13 cellular contexts compared by ENCODE assay signal in genomic region chr5:106759581-106759980, GRCh38.
DNase-seq lines count a peak whose midpoint lies in the region; ATAC-seq and TF ChIP-seq lines count a peak whose summit lies in the region.
"Had no signal": no experiment of that assay in that cellular context is flagged by ENCODE, and none has a peak within 500 bp of the region (broad histone marks: within the 10 kb centered on the region; RNA-seq: fewer than 3 reads in every experiment).

No MANE protein-coding gene starts in this region.

- H3K27ac ChIP-seq in lung (ENCODE audit: low read depth in 1 of 2, low read length in 1 of 2) = no peak overlapping the region
- H3K27ac ChIP-seq: dorsolateral prefrontal cortex had no signal

- H3K27me3 Mint-ChIP-seq in natural killer cell treated with Interleukin-12 subunit alpha and Interleukin-12 subunit beta and Interleukin-15 and Interleukin-18, amount 100 ng/mL, for 72 hours = peaks cover 0 to 7% of the 10 kb centered on the region in 2 donors
- H3K27me3 Mint-ChIP-seq: stimulated activated naive B cell treated with anti-CD40 and anti-IgM and Interleukin-4, amounts not matched to agents 10 μg/mL and 1 μg/mL and 100 μg/mL, for 72 hours had no signal

- no peaks in the 10 kb centered on the region for H3K4me1 Mint-ChIP-seq in natural killer cell treated with Interleukin-12 subunit alpha and Interleukin-12 subunit beta and Interleukin-15 and Interleukin-18, amount 100 ng/mL, for 72 hours (ENCODE audit: low read depth in 2 of 2)
- H3K4me1 Mint-ChIP-seq: stimulated activated naive B cell treated with anti-CD40 and anti-IgM and Interleukin-4, amounts not matched to agents 10 μg/mL and 1 μg/mL and 100 μg/mL, for 72 hours had no signal

- no peaks in the 10 kb centered on the region for H3K9me3 Mint-ChIP-seq in natural killer cell treated with Interleukin-12 subunit alpha and Interleukin-12 subunit beta and Interleukin-15 and Interleukin-18, amount 100 ng/mL, for 72 hours
- H3K9me3 Mint-ChIP-seq: stimulated activated naive B cell treated with anti-CD40 and anti-IgM and Interleukin-4, amounts not matched to agents 10 μg/mL and 1 μg/mL and 100 μg/mL, for 72 hours; WTC11 had no signal

- H3K4me3 ChIP-seq in cardiac fibroblast (replicated peaks in 1 of 2; ENCODE audit: low read depth in 2 of 2, low read length in 2 of 2) (no peak overlapping the region), lung (no peak overlapping the region)
- H3K4me3 ChIP-seq: dorsolateral prefrontal cortex had no signal

- H3K4me1 ChIP-seq in lung (ENCODE audit: control insufficient read depth in 2 of 2, insufficient read depth in 2 of 2, low read length in 2 of 2) = no peaks in the 10 kb centered on the region

- H3K9me3 ChIP-seq in lung (ENCODE audit: control insufficient read depth in 2 of 2, insufficient read depth in 1 of 2, low read length in 1 of 2) = no peaks in the 10 kb centered on the region

- WGBS in lung, 2 donors = 48 to 53% methylated on average over 3 of the region's 3 CpGs

- H3K36me3 Mint-ChIP-seq in natural killer cell treated with Interleukin-12 subunit alpha and Interleukin-12 subunit beta and Interleukin-15 and Interleukin-18, amount 100 ng/mL, for 72 hours = no peaks in the 10 kb centered on the region
- H3K36me3 Mint-ChIP-seq: stimulated activated naive B cell treated with anti-CD40 and anti-IgM and Interleukin-4, amounts not matched to agents 10 μg/mL and 1 μg/mL and 100 μg/mL, for 72 hours; WTC11 had no signal

- no peak overlapping the region for H3K4me3 Mint-ChIP-seq in natural killer cell treated with Interleukin-12 subunit alpha and Interleukin-12 subunit beta and Interleukin-15 and Interleukin-18, amount 100 ng/mL, for 72 hours
- H3K4me3 Mint-ChIP-seq: stimulated activated naive B cell treated with anti-CD40 and anti-IgM and Interleukin-4, amounts not matched to agents 10 μg/mL and 1 μg/mL and 100 μg/mL, for 72 hours; WTC11 had no signal

- no peak overlapping the region for H3K27ac Mint-ChIP-seq in natural killer cell treated with Interleukin-12 subunit alpha and Interleukin-12 subunit beta and Interleukin-15 and Interleukin-18, amount 100 ng/mL, for 72 hours
- H3K27ac Mint-ChIP-seq: stimulated activated naive B cell treated with anti-CD40 and anti-IgM and Interleukin-4, amounts not matched to agents 10 μg/mL and 1 μg/mL and 100 μg/mL, for 72 hours; WTC11 had no signal

- ATAC-seq in lung (ENCODE audit: insufficient read depth, low FRiP score) = no peak
- ATAC-seq in GM21576 (IDR thresholded peaks at IDR 0.05; ENCODE audit: unreplicated experiment) = no peak
- ATAC-seq in natural killer cell treated with Interleukin-12 subunit alpha and Interleukin-12 subunit beta and Interleukin-15 and Interleukin-18, amount 100 ng/mL, for 72 hours = no peak
- ATAC-seq: left lobe of liver; stimulated activated naive B cell treated with anti-CD40 and anti-IgM and Interleukin-4, amounts not matched to agents 10 μg/mL and 1 μg/mL and 100 μg/mL, for 72 hours; WTC11 had no signal

- no peaks in the 10 kb centered on the region for H3K27me3 ChIP-seq in lung (ENCODE audit: control insufficient read depth, insufficient read depth)
- H3K27me3 ChIP-seq: dorsolateral prefrontal cortex had no signal

- DNase-seq in GDM1 (lab: John Stamatoyannopoulos, UW) (peak; percentile 3), NCI-H226 (peak; percentile 44), cardiac fibroblast (ENCODE audit: low read depth in 2 of 2) (peak; percentile 2 to 22), lung (ENCODE audit: low spot score) (peak; percentile 65), GM19238 (ENCODE audit: insufficient read length, low spot score) (no peak)
- DNase-seq in natural killer cell treated with Interleukin-12 subunit alpha and Interleukin-12 subunit beta and Interleukin-15 and Interleukin-18, amount 100 ng/mL, for 72 hours (ENCODE audit: low spot score) = no peak
- DNase-seq in activated CD4-positive, alpha-beta T cell treated with anti-CD3 and anti-CD28 coated beads for 48 hours = no peak
- DNase-seq: dorsolateral prefrontal cortex; NCI-H2081 treated with DMSO at 0.1 percent for 48 hours; stimulated activated naive B cell treated with anti-CD40 and anti-IgM and Interleukin-4, amounts not matched to agents 10 μg/mL and 1 μg/mL and 100 μg/mL, for 72 hours had no signal

- H3K36me3 ChIP-seq in lung (ENCODE audit: control insufficient read depth in 2 of 2, insufficient read depth in 2 of 2, low read length in 2 of 2) = no peaks in the 10 kb centered on the region

- TF ChIP-seq CTCF in cardiac fibroblast (IDR thresholded peaks at IDR 0.05; ENCODE audit: low read depth, low read length) (no peak), lung (IDR thresholded peaks at IDR 0.05; ENCODE audit: control extremely low read depth, extremely low read depth) (no peak)

Comparison
In these comparisons a context has a peak if more than half of its experiments do, and no peak if none do; other contexts are left out.
1. DNase-seq: peak in GDM1 (single experiment), NCI-H226 (single experiment), cardiac fibroblast (2 of 2) and lung (single experiment); none in GM19238 (single experiment), natural killer cell treated with Interleukin-12 subunit alpha and Interleukin-12 subunit beta and Interleukin-15 and Interleukin-18, amount 100 ng/mL, for 72 hours (single experiment) and activated CD4-positive, alpha-beta T cell treated with anti-CD3 and anti-CD28 coated beads for 48 hours (single experiment).